17 cellular contexts compared by ENCODE assay signal in the genomic region with DNA sequence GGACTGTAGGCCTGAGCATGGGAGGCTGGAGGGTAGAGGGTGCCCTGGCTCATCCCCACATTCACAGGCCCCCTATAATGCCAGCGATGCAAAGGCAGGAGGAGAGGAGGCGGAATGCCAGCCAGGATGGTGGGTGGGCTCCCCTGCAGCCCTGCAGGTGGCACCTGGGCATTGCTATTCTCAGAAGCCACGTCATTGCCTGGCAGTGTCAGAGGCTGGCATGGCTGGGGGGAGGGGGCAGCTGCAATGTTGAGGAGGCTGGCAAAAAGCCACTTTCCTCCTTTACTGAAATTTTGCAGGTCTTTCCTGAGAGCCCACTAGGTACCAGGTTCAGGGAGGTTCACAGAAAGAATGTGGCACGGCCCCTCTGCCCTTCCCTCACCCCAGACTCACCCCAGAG. TPM values are rescaled to one million over a fixed set of nuclear protein-coding genes. Genes with fewer than 3 reads are reported as not detected.
DNase-seq lines count a peak whose midpoint lies in the region; ATAC-seq lines count a peak whose summit lies in the region.
"Had no signal": no experiment of that assay in that cellular context is flagged by ENCODE, and none has a peak within 500 bp of the region (broad histone marks: within the 10 kb centered on the region; RNA-seq: fewer than 3 reads in every experiment).

No MANE protein-coding gene starts in this region.

- DNase-seq in left ventricle myocardium superior (no peak), Right ventricle myocardium superior (no peak), RPMI8226 (peak; percentile 86), head of caudate nucleus (peak in 40 of 42 donors; percentile 41 to 88 (median 65)), aorta (no peak), epidermal melanocyte (ENCODE audit: insufficient read length, low spot score) (no peak)
- DNase-seq in stimulated activated naive CD8-positive, alpha-beta T cell treated with anti-CD3 and anti-CD28 coated beads, Interleukin-15, Interleukin-2, amounts not matched to agents 100 U/mL and 50 U/mL, for 24 hours: no peak
- DNase-seq: ACHN; CD4-positive, alpha-beta memory T cell; DMS79 treated with DMSO at 0.1 percent for 48 hours; GF-D8; KBM-7; NCI-H1048; NCI-H1930; NCI-H2171 had no signal

- H3K4me3 ChIP-seq in aorta (ENCODE audit: low read length in 2 of 2): no peak overlapping the region

- no peak overlapping the region for H3K27ac ChIP-seq in aorta (ENCODE audit: low read depth in 1 of 2, low read length in 2 of 2)
- H3K27ac ChIP-seq: RWPE1 had no signal

- H3K9me3 ChIP-seq in aorta (ENCODE audit: control insufficient read depth, low read length): peaks cover 4% of the 10 kb centered on the region

- no peaks in the 10 kb centered on the region for H3K4me1 ChIP-seq in aorta (ENCODE audit: control insufficient read depth in 1 of 2, insufficient read depth in 2 of 2, low read length in 2 of 2)

- H3K27me3 ChIP-seq in aorta (ENCODE audit: control insufficient read depth in 1 of 2, insufficient read depth in 2 of 2, low read length in 1 of 2): peaks cover 0 to 2% of the 10 kb centered on the region in 2 donors

- ATAC-seq in left ventricle myocardium superior (peak; percentile 39), Right ventricle myocardium superior (ENCODE audit: poor library complexity) (no peak), aorta (ENCODE audit: low FRiP score) (peak; percentile 15), HG03135 (IDR thresholded peaks at IDR 0.05; ENCODE audit: unreplicated experiment) (no peak)
- no peak for ATAC-seq in stimulated activated naive CD8-positive, alpha-beta T cell treated with anti-CD3 and anti-CD28 coated beads, Interleukin-15, Interleukin-2, amounts not matched to agents 100 U/mL and 50 U/mL, for 24 hours

- no peaks in the 10 kb centered on the region for H3K36me3 ChIP-seq in aorta (ENCODE audit: control insufficient read depth in 1 of 2, insufficient read depth in 2 of 2, low read length in 1 of 2)

- 83 to 87% methylated on average over 4 of the region's 4 CpGs for WGBS in aorta, 2 donors

- intact Hi-C loops in left ventricle myocardium superior (cut with micrococcal nuclease) (no loop called here), Right ventricle myocardium superior (cut with DNase I) (no loop called here), head of caudate nucleus (cut with DNase I) (no loop called here), aorta (cut with DNase I) (no loop called here)

RNA-seq across cellular contexts. Expression of gene RAB11FIP4, which starts 36.2 kb away (rescaled TPM):
- 15.8 TPM for total RNA-seq in left ventricle myocardium superior
- total RNA-seq in Right ventricle myocardium superior: 12.0 TPM
- 1 to 10 TPM in 1 of 2 donors, under 1 TPM in 1; 0.94 to 2.6 TPM for total RNA-seq in aorta
- polyA plus RNA-seq in aorta: 1 to 10 TPM in 1 of 2 donors, under 1 TPM in 1; 0.15 to 1.9 TPM

Comparison
In these comparisons a context has a peak if more than half of its experiments do, and no peak if none do; other contexts are left out.
1. ATAC-seq: peak in left ventricle myocardium superior (single experiment) and aorta (single experiment); none in Right ventricle myocardium superior (single experiment), HG03135 (single experiment) and stimulated activated naive CD8-positive, alpha-beta T cell treated with anti-CD3 and anti-CD28 coated beads, Interleukin-15, Interleukin-2, amounts not matched to agents 100 U/mL and 50 U/mL, for 24 hours (single experiment).
2. DNase-seq: peak in RPMI8226 (single experiment) and head of caudate nucleus (40 of 42); none in left ventricle myocardium superior (single experiment), Right ventricle myocardium superior (single experiment), aorta (0 of 2), stimulated activated naive CD8-positive, alpha-beta T cell treated with anti-CD3 and anti-CD28 coated beads, Interleukin-15, Interleukin-2, amounts not matched to agents 100 U/mL and 50 U/mL, for 24 hours (single experiment) and epidermal melanocyte (single experiment).